ENCODE assay signal across 2 cellular contexts in the genomic region with DNA sequence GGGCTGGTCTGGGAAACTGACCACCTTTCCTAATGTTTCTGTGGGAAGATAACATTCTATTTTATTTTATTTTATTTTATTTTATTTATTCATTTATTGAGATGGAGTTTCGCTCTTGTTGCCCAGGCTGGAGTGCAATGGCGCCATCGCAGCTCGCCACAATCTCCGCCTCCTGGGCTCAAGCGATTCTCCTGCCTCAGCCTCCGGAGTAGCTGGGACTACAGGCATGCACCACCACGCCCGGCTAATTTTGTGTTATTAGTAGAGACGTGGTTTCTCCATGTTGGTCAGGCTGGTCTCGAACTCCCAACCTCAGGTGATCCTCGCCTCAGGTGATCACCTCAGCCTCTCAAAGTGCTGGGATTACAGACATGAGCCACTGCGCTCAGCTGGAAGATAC. TPM values are rescaled to one million over a fixed set of nuclear protein-coding genes. Genes with fewer than 3 reads are reported as not detected.
"Had no signal": no experiment of that assay in that cellular context is flagged by ENCODE, and none has a peak within 500 bp of the region (broad histone marks: within the 10 kb centered on the region; RNA-seq: fewer than 3 reads in every experiment).

No MANE protein-coding gene starts in this region.

RNA-seq across cellular contexts. Expression of gene PLEKHH1, which starts 9.5 kb away (rescaled TPM):
- polyA plus RNA-seq: IgD-negative memory B cell had no signal

RNA-seq across cellular contexts. Expression of gene TMEM229B, which starts 54.1 kb away (rescaled TPM):
- total RNA-seq: K562 had no signal
- polyA plus RNA-seq: K562 had no signal
